ENCODE assay signal across 8 cellular contexts in the genomic region with DNA sequence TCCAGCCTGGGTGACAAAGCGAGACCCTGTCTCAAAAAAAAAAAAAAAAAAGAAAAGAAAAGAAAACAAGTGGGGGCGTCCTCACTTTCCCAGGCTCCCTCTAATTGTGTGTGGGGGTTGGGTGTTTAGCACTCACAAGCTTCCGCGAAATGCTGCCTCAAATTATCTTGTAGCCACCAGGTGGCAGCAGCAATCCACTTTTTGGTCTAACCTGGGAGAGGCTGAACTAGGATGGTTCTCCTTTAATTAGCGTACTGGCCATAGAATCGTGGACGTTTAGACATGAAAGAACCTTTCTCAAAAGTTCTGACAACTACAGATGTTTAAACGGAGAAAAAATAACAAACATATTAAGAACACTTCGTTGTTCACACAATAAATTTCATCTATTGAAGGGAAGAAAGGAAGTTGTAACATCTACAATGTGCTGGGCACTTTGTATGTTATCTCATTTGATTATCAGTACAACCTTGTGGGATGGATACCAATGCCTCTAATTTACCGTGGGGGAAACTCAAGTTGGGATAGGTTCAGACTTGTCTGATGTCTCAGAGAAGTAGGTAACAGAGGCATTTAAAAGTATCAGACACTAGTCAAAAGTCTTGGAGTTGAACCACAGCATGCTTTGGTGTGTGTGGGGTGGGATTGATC.
A peak's percentile ranks its signal among the peaks of the same experiment; 100 is the strongest.
DNase-seq lines count a peak whose midpoint lies in the region; ATAC-seq lines count a peak whose summit lies in the region.

No MANE protein-coding gene starts in this region.

- no peaks in the 10 kb centered on the region for H3K36me3 Mint-ChIP-seq in activated CD4-positive, alpha-beta memory T cell treated with anti-CD3 and anti-CD28 coated beads for 36 hours
- H3K36me3 Mint-ChIP-seq in effector memory CD8-positive, alpha-beta T cell (ENCODE audit: insufficient read depth): peaks cover 8% of the 10 kb centered on the region
- no peaks in the 10 kb centered on the region for H3K36me3 Mint-ChIP-seq in memory B cell

- intact Hi-C loops in activated CD4-positive, alpha-beta memory T cell treated with anti-CD3 and anti-CD28 coated beads for 36 hours (cut with micrococcal nuclease): loop anchor here (1.0 to 5.0 kb wide), 2 partner anchors 257 to 607 kb away; no protein-coding TSS in a partner anchor

- peaks cover 8% of the 10 kb centered on the region for H3K27me3 Mint-ChIP-seq in activated CD4-positive, alpha-beta memory T cell treated with anti-CD3 and anti-CD28 coated beads for 36 hours
- peaks cover 26 to 60% of the 10 kb centered on the region in 2 donors for H3K27me3 Mint-ChIP-seq in effector memory CD8-positive, alpha-beta T cell
- H3K27me3 Mint-ChIP-seq in memory B cell: peaks cover 10% of the 10 kb centered on the region

- H3K4me3 Mint-ChIP-seq in activated CD4-positive, alpha-beta memory T cell treated with anti-CD3 and anti-CD28 coated beads for 36 hours: no peak overlapping the region
- no peak overlapping the region for H3K4me3 Mint-ChIP-seq in effector memory CD8-positive, alpha-beta T cell
- H3K4me3 Mint-ChIP-seq in memory B cell: no peak overlapping the region

- DNase-seq in Caki2 (ENCODE audit: low read depth) (peak; percentile 73), NCI-H82 (lab: John Stamatoyannopoulos, UW) (peak; percentile 85), memory B cell (ENCODE audit: low spot score in 2 of 2) (peak; percentile 78 to 86)
- DNase-seq in activated CD4-positive, alpha-beta memory T cell treated with anti-CD3 and anti-CD28 coated beads for 36 hours: peak; percentile 88
- peak; percentile 79 to 81 (median 80) for DNase-seq in effector memory CD8-positive, alpha-beta T cell
- peak; percentile 34 to 66 for DNase-seq in stimulated activated CD8-positive, alpha-beta memory T cell treated with anti-CD3 and anti-CD28 coated beads, Interleukin-15, amount 100 ng/mL, for 4 hours (ENCODE audit: low read depth in 2 of 2)

- ATAC-seq in GM19468 (IDR thresholded peaks at IDR 0.05; ENCODE audit: extremely low read depth, unreplicated experiment) (peak; percentile 83), HG03565 (IDR thresholded peaks at IDR 0.05; ENCODE audit: unreplicated experiment) (peak; percentile 94), memory B cell (ENCODE audit: low read depth) (peak; percentile 92)
- peak; percentile 84 for ATAC-seq in effector memory CD8-positive, alpha-beta T cell (replicated peaks)

- CTCF ChIA-PET in activated CD4-positive, alpha-beta memory T cell treated with anti-CD3 and anti-CD28 coated beads for 36 hours (lab: Charles Lee): interaction anchor here (0.6 to 11.9 kb wide), 24 partner anchors 8 to 623 kb away, joined by 3 to 149 read pairs (median 4); no protein-coding TSS in a partner anchor

- peaks cover 2% of the 10 kb centered on the region for H3K4me1 Mint-ChIP-seq in activated CD4-positive, alpha-beta memory T cell treated with anti-CD3 and anti-CD28 coated beads for 36 hours (ENCODE audit: low read depth)
- H3K4me1 Mint-ChIP-seq in effector memory CD8-positive, alpha-beta T cell (ENCODE audit: low read depth in 2 of 2): peaks cover 2 to 4% of the 10 kb centered on the region in 2 donors
- H3K4me1 Mint-ChIP-seq in memory B cell: peaks cover 2% of the 10 kb centered on the region

- POLR2A ChIA-PET in activated CD4-positive, alpha-beta memory T cell treated with anti-CD3 and anti-CD28 coated beads for 36 hours (lab: Charles Lee): no interaction called here

- H3K9me3 Mint-ChIP-seq in activated CD4-positive, alpha-beta memory T cell treated with anti-CD3 and anti-CD28 coated beads for 36 hours: no peaks in the 10 kb centered on the region
- no peaks in the 10 kb centered on the region for H3K9me3 Mint-ChIP-seq in effector memory CD8-positive, alpha-beta T cell
- H3K9me3 Mint-ChIP-seq in memory B cell: no peaks in the 10 kb centered on the region

- H3K27ac Mint-ChIP-seq in activated CD4-positive, alpha-beta memory T cell treated with anti-CD3 and anti-CD28 coated beads for 36 hours: no peak overlapping the region
- H3K27ac Mint-ChIP-seq in effector memory CD8-positive, alpha-beta T cell: no peak overlapping the region
- no peak overlapping the region for H3K27ac Mint-ChIP-seq in memory B cell

- in situ Hi-C loops in Caki2 (cut with HindIII; ENCODE audit: low pct_unique_long_range_greater_than_20kb, low sequenced_read_pairs): loop anchor here (25.0 kb wide), 3 partner anchors 132 to 607 kb away; partner anchors contain the start of gene NABP1

Comparison
In these comparisons a context has a peak if more than half of its experiments do, and no peak if none do; other contexts are left out.
1. Peak in every context shown above with its lines: DNase-seq and ATAC-seq.